ENCODE assay signal across 8 cellular contexts in the genomic region with DNA sequence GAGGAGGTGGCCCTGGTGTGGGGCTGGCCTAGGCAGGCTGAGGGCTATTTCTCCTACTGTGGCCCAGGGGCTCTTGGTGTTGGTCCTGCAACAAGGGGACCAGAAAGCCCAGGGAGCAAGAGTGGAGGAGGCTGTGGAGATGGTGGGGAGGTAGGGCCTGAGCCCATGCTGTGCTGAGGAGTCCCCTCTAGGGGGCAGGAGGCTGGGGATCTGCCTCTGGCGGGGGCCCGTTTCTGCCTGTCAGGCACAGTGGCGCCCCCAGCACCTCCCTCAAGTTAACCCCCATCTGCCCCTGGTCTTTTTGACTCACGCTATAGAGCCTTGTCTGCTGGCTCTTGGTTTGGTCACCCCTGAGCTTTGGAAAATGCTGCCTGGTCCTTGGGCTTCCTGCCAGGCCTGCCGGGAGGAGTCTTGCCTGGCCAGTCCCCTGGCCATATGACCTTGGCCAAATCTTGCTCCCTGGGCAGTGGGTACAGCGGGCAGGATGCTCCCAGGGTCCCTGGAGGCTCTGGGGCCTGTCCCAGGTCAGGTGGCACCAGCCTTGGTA. TPM values are rescaled to one million over a fixed set of nuclear protein-coding genes. Genes with fewer than 3 reads are reported as not detected.
DNase-seq lines count a peak whose midpoint lies in the region; ATAC-seq and TF ChIP-seq lines count a peak whose summit lies in the region.

No MANE protein-coding gene starts in this region.

- H3K4me1 Mint-ChIP-seq in type B pancreatic cell (ENCODE audit: unreplicated experiment): peaks cover 52% of the 10 kb centered on the region

- no peaks in the 10 kb centered on the region for H3K9me2 ChIP-seq in SK-N-SH

- no peaks in the 10 kb centered on the region for H3K9me3 Mint-ChIP-seq in type B pancreatic cell

- H3K27ac Mint-ChIP-seq in type B pancreatic cell: peak overlapping the region; percentile 94

- 60 to 61% methylated on average over 6 of the region's 6 CpGs for WGBS in heart right ventricle, 2 donors
- 55% methylated on average over 6 of the region's 6 CpGs for WGBS in SK-N-SH (ENCODE audit: low lambda C conversion rate)

- peak overlapping the region; percentile 71 for H3K4me3 Mint-ChIP-seq in type B pancreatic cell

- intact Hi-C loops in heart right ventricle (cut with DNase I) (no loop called here), cardiac septum (cut with DNase I) (no loop called here)

- peaks cover 1% of the 10 kb centered on the region for H3F3A ChIP-seq in SK-N-SH (replicated peaks; ENCODE audit: insufficient read depth)

- no peak for ATAC-seq in heart right ventricle
- ATAC-seq in HG02610 (IDR thresholded peaks at IDR 0.05; ENCODE audit: unreplicated experiment): no peak
- no peak for ATAC-seq in GM18873 (IDR thresholded peaks at IDR 0.05; ENCODE audit: low FRiP score, unreplicated experiment)

- H3K79me2 ChIP-seq in SK-N-SH (ENCODE audit: insufficient read depth): peaks cover 56% of the 10 kb centered on the region

- H3K36me3 Mint-ChIP-seq in type B pancreatic cell: peaks cover 3% of the 10 kb centered on the region

- no peak for TF ChIP-seq EP300 in SK-N-SH (IDR thresholded peaks at IDR 0.05; ENCODE audit: borderline replicate concordance in 1 of 2, low read depth in 1 of 2, low read length in 1 of 2)

- no peaks in the 10 kb centered on the region for H3K9me3 ChIP-seq in heart right ventricle
- no peaks in the 10 kb centered on the region for H3K9me3 ChIP-seq in SK-N-SH

- CTCF ChIA-PET in SK-N-SH (lab: Yijun Ruan, JAX): interaction anchor here (0.7 to 12.5 kb wide), 12 partner anchors 11 to 70 kb away, joined by 3 to 96 read pairs (median 4); no protein-coding TSS in a partner anchor

- H3K36me3 ChIP-seq in heart right ventricle: no peaks in the 10 kb centered on the region
- no peaks in the 10 kb centered on the region for H3K36me3 ChIP-seq in SK-N-SH (replicated peaks in 1 of 2; ENCODE audit: control insufficient read depth in 1 of 2, insufficient read depth in 2 of 2, low read length in 1 of 2)

- TF ChIP-seq CTCF in heart right ventricle (IDR thresholded peaks at IDR 0.05) (peak in 6 of 9 donors; percentile 24 to 44 (median 28)), SK-N-SH (IDR thresholded peaks at IDR 0.05) (peak; percentile 67), fibroblast of the aortic adventitia (IDR thresholded peaks at IDR 0.05; ENCODE audit: insufficient read depth, low read length) (peak; percentile 52), type B pancreatic cell (conservative IDR thresholded peaks at IDR 0.05) (peak; percentile 67)

- H3K27me3 ChIP-seq in heart right ventricle: peaks cover 0 to 13% (median 0%) of the 10 kb centered on the region in 7 donors
- no peaks in the 10 kb centered on the region for H3K27me3 ChIP-seq in SK-N-SH (ENCODE audit: insufficient read depth)

- POLR2A ChIA-PET in SK-N-SH (lab: Yijun Ruan, JAX): no interaction called here

- H4K20me1 ChIP-seq in SK-N-SH (ENCODE audit: insufficient read depth): peaks cover 58% of the 10 kb centered on the region

- no peak overlapping the region for H3K4me3 ChIP-seq in heart right ventricle
- H3K4me3 ChIP-seq in SK-N-SH (ENCODE audit: low read depth in 2 of 2, low read length in 1 of 2): no peak overlapping the region; a peak in 1 of 4 replicates
- H3K4me3 ChIP-seq in fibroblast of the aortic adventitia (ENCODE audit: low read depth, low read length): no peak overlapping the region

- H3K4me1 ChIP-seq in heart right ventricle: peaks cover 36 to 94% (median 82%) of the 10 kb centered on the region in 9 donors
- H3K4me1 ChIP-seq in SK-N-SH (ENCODE audit: control insufficient read depth in 1 of 2, insufficient read depth in 2 of 2, low read depth in 1 of 2, low read length in 1 of 2): peaks cover 30 to 85% of the 10 kb centered on the region in 2 experiments; a peak in 3 of 4 replicates

- H2AFZ ChIP-seq in SK-N-SH (ENCODE audit: low read depth): no peak overlapping the region

- H3K27me3 Mint-ChIP-seq in type B pancreatic cell: no peaks in the 10 kb centered on the region

- no peak overlapping the region for H3K27ac ChIP-seq in heart right ventricle
- H3K27ac ChIP-seq in SK-N-SH (ENCODE audit: low read depth in 2 of 2, low read length in 1 of 2): peak overlapping the region in 1 of 2 experiments; percentile 30; a peak in 2 of 4 replicates

- no peak for DNase-seq in heart right ventricle
- no peak for DNase-seq in cardiac septum (ENCODE audit: low spot score)
- DNase-seq in SK-N-SH: peak; percentile 77
- peak; percentile 22 for DNase-seq in fibroblast of the aortic adventitia (ENCODE audit: low read depth)
- DNase-seq in type B pancreatic cell (ENCODE audit: extremely low spot score, unreplicated experiment): no peak
- no peak for DNase-seq in LoVo (ENCODE audit: low spot score)

- H3K9ac ChIP-seq in SK-N-SH: 0 out of 2 replicates have a peak overlapping the region, but pooled peaks have one; percentile 19

- TF ChIP-seq RAD21 in SK-N-SH (IDR thresholded peaks at IDR 0.05; ENCODE audit: low read length): no peak

- H3K4me2 ChIP-seq in SK-N-SH: peak overlapping the region; percentile 65

TF ChIP-seq in SK-N-SH, 30 proteins besides CTCF, POLR2A, EP300 and RAD21:
- TF ChIP-seq MEF2A (IDR thresholded peaks at IDR 0.05; ENCODE audit: borderline replicate concordance, low read depth) (no peak), GABPA (IDR thresholded peaks at IDR 0.05; ENCODE audit: low read depth) (no peak), RCOR1 (IDR thresholded peaks at IDR 0.05; ENCODE audit: low read length) (no peak), RXRA (IDR thresholded peaks at IDR 0.05; ENCODE audit: borderline replicate concordance, low read depth) (no peak), POLR2AphosphoS5 (IDR thresholded peaks at IDR 0.05; ENCODE audit: low read depth, low read length) (no peak), SMC3 (IDR thresholded peaks at IDR 0.05; ENCODE audit: low read depth, low read length) (no peak), GATA2 (CRISPR knock-in tag; IDR thresholded peaks at IDR 0.05) (no peak), FOXM1 (IDR thresholded peaks at IDR 0.05; ENCODE audit: low read depth) (no peak)
TF ChIP-seq in SK-N-SH: peak in this region for 0.

RNA-seq across cellular contexts. Expression of a gene that starts 5.9 kb away (rescaled TPM):
- total RNA-seq in heart right ventricle: 10 to 100 TPM in 9 of 10 donors, 1 to 10 TPM in 1; 9.5 to 25.8 (median 13.8) TPM
- 10 to 100 TPM; 16.1 to 18.7 TPM for polyA plus RNA-seq in heart right ventricle
- 9.8 TPM for total RNA-seq in cardiac septum
- polyA plus RNA-seq in SK-N-SH (2012; rRNA removed): 15.5 and 19.8 TPM in 2 replicates
- polyA plus RNA-seq in SK-N-SH (2012; cell fraction: cytosol; rRNA removed): 10.3 and 14.6 TPM in 2 replicates
- polyA plus RNA-seq in SK-N-SH (2012; cell fraction: nucleus; rRNA removed): 39.2 and 39.3 TPM in 2 replicates
- 24.3 and 27.5 TPM in 2 replicates for total RNA-seq in fibroblast of the aortic adventitia (ENCODE audit: low replicate concordance)
- 62.7 and 120 TPM in 2 replicates for total RNA-seq in type B pancreatic cell (ENCODE audit: low replicate concordance)

RNA-seq across cellular contexts. Expression of a gene that starts 49.2 kb away (rescaled TPM):
- total RNA-seq in heart right ventricle (10 to 100 TPM; 17.5 to 26.4 (median 22.1) TPM), cardiac septum (21.7 TPM), fibroblast of the aortic adventitia (ENCODE audit: low replicate concordance) (17.4 TPM in 2 replicates), type B pancreatic cell (ENCODE audit: low replicate concordance) (29.1 and 33.4 TPM in 2 replicates)
- polyA plus RNA-seq in heart right ventricle (10 to 100 TPM; 23.8 to 30.6 TPM), SK-N-SH (2012; rRNA removed) (44.1 and 44.3 TPM in 2 replicates)
- 39.4 and 46.0 TPM in 2 replicates for polyA plus RNA-seq in SK-N-SH (2012; cell fraction: cytosol; rRNA removed)
- 24.7 and 32.2 TPM in 2 replicates for polyA plus RNA-seq in SK-N-SH (2012; cell fraction: nucleus; rRNA removed)

Comparison
In these comparisons a context has a peak if more than half of its experiments do, and no peak if none do; other contexts are left out.
1. DNase-seq: peak in SK-N-SH (single experiment) and fibroblast of the aortic adventitia (single experiment); none in heart right ventricle (0 of 2), cardiac septum (single experiment), type B pancreatic cell (single experiment) and LoVo (single experiment).
2. Peak in every context shown above with its lines, with median percentiles within 50 percentile points of each other: CTCF ChIP-seq.